In the genomic region with DNA sequence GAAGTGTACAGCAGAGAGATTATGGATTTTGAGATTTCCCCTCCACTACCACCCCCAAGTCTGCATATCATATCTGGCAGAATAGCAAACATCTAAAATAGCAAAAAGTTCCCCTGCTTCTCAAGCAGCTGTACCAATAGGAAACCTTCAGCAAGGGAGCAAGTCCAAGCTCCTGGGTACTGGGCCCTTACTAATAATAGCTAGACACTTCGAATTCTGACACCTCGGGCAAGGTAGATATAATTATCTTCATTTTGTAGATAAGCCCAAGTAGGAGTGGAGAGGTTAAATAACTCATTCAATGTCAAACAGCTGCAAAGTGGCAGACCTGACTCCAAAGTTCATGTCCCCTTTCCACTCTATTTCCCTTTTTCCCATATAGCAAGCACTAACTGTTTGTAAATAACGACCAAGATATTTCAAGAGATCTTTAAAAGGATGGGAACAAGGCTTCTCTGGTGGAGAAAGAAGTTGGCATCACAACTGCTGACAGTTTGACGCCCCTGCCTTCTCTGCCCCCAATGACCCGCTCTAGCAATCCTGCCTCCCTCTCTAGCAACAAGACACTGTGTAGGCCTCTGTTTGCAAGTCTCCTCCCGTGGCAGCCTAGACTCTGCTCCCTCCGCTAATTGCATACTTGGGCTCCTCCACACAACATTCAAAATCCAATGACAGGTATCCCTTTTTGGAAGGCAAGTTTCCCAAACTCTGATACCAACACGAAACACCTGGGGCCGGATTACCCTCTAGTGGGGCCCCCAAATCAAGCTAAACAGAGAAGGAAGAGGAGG, we compare ENCODE assay signal across 9 cellular contexts. TPM values are rescaled to one million over a fixed set of nuclear protein-coding genes. Genes with fewer than 3 reads are reported as not detected.
DNase-seq lines count a peak whose midpoint lies in the region; ATAC-seq, FAIRE-seq and TF ChIP-seq lines count a peak whose summit lies in the region.
"Had no signal": no experiment of that assay in that cellular context is flagged by ENCODE, and none has a peak within 500 bp of the region (broad histone marks: within the 10 kb centered on the region; RNA-seq: fewer than 3 reads in every experiment).

No MANE protein-coding gene starts in this region.

- H3K4me1 Mint-ChIP-seq in CD8-positive, alpha-beta memory T cell = peaks cover 29 to 60% (median 53%) of the 10 kb centered on the region in 3 donors

- peaks cover 18% of the 10 kb centered on the region; the same call in 1 of the 2 replicates for H4K20me1 ChIP-seq in PC-3 (ENCODE audit: low read length)

- POLR2A ChIA-PET in CD8-positive, alpha-beta memory T cell (lab: Charles Lee) = interaction anchor here (0.5 to 2.4 kb wide), 4 partner anchors 13 to 49 kb away, joined by 3 to 26 read pairs (median 4); partner anchors contain the start of gene ADAR
- POLR2A ChIA-PET in PC-3 (lab: Charles Lee; ENCODE audit: unreplicated experiment) = interaction anchor here (0.6 kb wide), 1 partner anchor 25 kb away, joined by 7 read pairs; no protein-coding TSS in a partner anchor

- CTCF ChIA-PET in CD8-positive, alpha-beta memory T cell (lab: Charles Lee) = interaction anchor here (1.1 to 1.7 kb wide), 4 partner anchors 16 to 291 kb away, joined by 3 to 4 read pairs (median 3); no protein-coding TSS in a partner anchor
- CTCF ChIA-PET in PC-3 (lab: Charles Lee) = interaction anchor here (0.7 kb wide), 1 partner anchor 67 kb away, joined by 4 read pairs; no protein-coding TSS in a partner anchor

- H3K27ac Mint-ChIP-seq in CD8-positive, alpha-beta memory T cell = peak overlapping the region; percentile 97 to 100 (median 99)

- intact Hi-C loops in PC-3 (cut with micrococcal nuclease) = no loop called here

- peaks cover 64% of the 10 kb centered on the region for H3K79me2 ChIP-seq in PC-3 (ENCODE audit: low read length)

- H3K9me2 ChIP-seq in PC-3 (replicated peaks; ENCODE audit: low read length) = no peaks in the 10 kb centered on the region

- no peaks in the 10 kb centered on the region for H3F3A ChIP-seq in PC-3 (ENCODE audit: low read length, unreplicated experiment)

- H3K9ac ChIP-seq in PC-3 (ENCODE audit: low read length) (peak overlapping the region; percentile 88), duodenal mucosa (ENCODE audit: low read depth in 1 of 2, low read length in 2 of 2) (peak overlapping the region; percentile 67 to 68), mucosa of stomach (ENCODE audit: low read length) (peak overlapping the region; percentile 91)

- H3K27me3 ChIP-seq in CD8-positive, alpha-beta memory T cell (ENCODE audit: insufficient read depth, low read length, poor library complexity, severe bottlenecking) = no peaks in the 10 kb centered on the region
- H3K27me3 ChIP-seq in PC-3 (ENCODE audit: low read length) = peaks cover 6% of the 10 kb centered on the region
- no peaks in the 10 kb centered on the region for H3K27me3 ChIP-seq in duodenal mucosa (ENCODE audit: control insufficient read depth in 1 of 2, insufficient read depth in 2 of 2, low read length in 2 of 2)
- no peaks in the 10 kb centered on the region for H3K27me3 ChIP-seq in mucosa of stomach (ENCODE audit: control insufficient read depth, insufficient read depth, low read length)

- peak overlapping the region; percentile 89 to 99 (median 95) for H3K4me3 Mint-ChIP-seq in CD8-positive, alpha-beta memory T cell

- ATAC-seq in GM21825 (IDR thresholded peaks at IDR 0.05; ENCODE audit: unreplicated experiment) = peak; percentile 12
- ATAC-seq in PC-3 = peak; percentile 53

- H3K36me3 Mint-ChIP-seq in CD8-positive, alpha-beta memory T cell = peaks cover 8 to 43% (median 16%) of the 10 kb centered on the region in 3 donors

- peak overlapping the region; percentile 92 for H3K27ac ChIP-seq in CD8-positive, alpha-beta memory T cell (ENCODE audit: low read depth, low read length)
- H3K27ac ChIP-seq in PC-3 (ENCODE audit: low read length) (peak overlapping the region; percentile 51), duodenal mucosa (ENCODE audit: low read depth, low read length) (peak overlapping the region; percentile 42)

- H3K36me3 ChIP-seq in CD8-positive, alpha-beta memory T cell (ENCODE audit: insufficient read depth, low read length) = no peaks in the 10 kb centered on the region
- H3K36me3 ChIP-seq in PC-3 (ENCODE audit: low read depth, low read length) (peaks cover 5% of the 10 kb centered on the region; the same call in 1 of the 2 replicates), duodenal mucosa (ENCODE audit: control insufficient read depth in 1 of 2, insufficient read depth in 2 of 2, low read length in 2 of 2) (no peaks in the 10 kb centered on the region), mucosa of stomach (ENCODE audit: control insufficient read depth, insufficient read depth, low read length) (no peaks in the 10 kb centered on the region)

- DNase-seq in CD8-positive, alpha-beta memory T cell = no peak
- DNase-seq in PC-3 (no peak), NCI-H1436 treated with DMSO at 0.1 percent for 48 hours (lab: John Stamatoyannopoulos, UW) (no peak), RCC 7860 (ENCODE audit: low spot score) (no peak)
- no peak for DNase-seq in activated CD8-positive, alpha-beta memory T cell treated with anti-CD3 and anti-CD28 coated beads, Interleukin-2, amount 50 U/mL, for 4 hours

- no peaks in the 10 kb centered on the region for H3K9me3 ChIP-seq in CD8-positive, alpha-beta memory T cell (ENCODE audit: low read length)
- H3K9me3 ChIP-seq in PC-3 (ENCODE audit: low read length) = no peaks in the 10 kb centered on the region
- no peaks in the 10 kb centered on the region for H3K9me3 ChIP-seq in duodenal mucosa (ENCODE audit: control insufficient read depth in 1 of 2, low read length in 2 of 2)
- H3K9me3 ChIP-seq in mucosa of stomach (ENCODE audit: control insufficient read depth, low read length) = no peaks in the 10 kb centered on the region

- H3K4me1 ChIP-seq in CD8-positive, alpha-beta memory T cell (ENCODE audit: insufficient read depth, low read length) = peaks cover 29% of the 10 kb centered on the region
- H3K4me1 ChIP-seq in PC-3 (ENCODE audit: insufficient read depth, low read length) (peaks cover 11% of the 10 kb centered on the region), duodenal mucosa (ENCODE audit: control insufficient read depth in 1 of 2, insufficient read depth in 2 of 2, low read length in 2 of 2) (peaks cover 9 to 13% of the 10 kb centered on the region in 2 donors), mucosa of stomach (ENCODE audit: control insufficient read depth, insufficient read depth, low read length) (peaks cover 9% of the 10 kb centered on the region)

- peaks cover 0 to 10% (median 5%) of the 10 kb centered on the region in 5 donors for H3K9me3 Mint-ChIP-seq in CD8-positive, alpha-beta memory T cell

- H2AFZ ChIP-seq in PC-3 (ENCODE audit: low read length) = peak overlapping the region; percentile 95

- peak overlapping the region; percentile 83 for H3K4me2 ChIP-seq in PC-3 (ENCODE audit: low read length)

- BruUV-seq in PC-3 (replicated peaks; lab: Mats Ljungman, UMichigan) = TSS peak; percentile 49

- TF ChIP-seq CTCF in PC-3 (conservative IDR thresholded peaks at IDR 0.05; ENCODE audit: low read depth, low read length) = no peak

- H3K27me3 Mint-ChIP-seq in CD8-positive, alpha-beta memory T cell = peaks cover 3 to 4% of the 10 kb centered on the region in 2 donors

- peak overlapping the region; percentile 68 for H3K4me3 ChIP-seq in CD8-positive, alpha-beta memory T cell (ENCODE audit: low read length)
- H3K4me3 ChIP-seq in PC-3 (ENCODE audit: low read length) (peak overlapping the region; percentile 94), duodenal mucosa (ENCODE audit: low read depth in 1 of 2, low read length in 2 of 2) (peak overlapping the region; percentile 74 to 89), mucosa of stomach (ENCODE audit: low read length) (peak overlapping the region; percentile 94)

- no peak for FAIRE-seq in RCC 7860 (lab: Jason Lieb, UNC)

RNA-seq across cellular contexts. Expression of gene ADAR, which starts 18.7 kb away (rescaled TPM):
- 100 to 1,000 TPM; 223 TPM for total RNA-seq in CD8-positive, alpha-beta memory T cell
- polyA plus RNA-seq in CD8-positive, alpha-beta memory T cell = 157 TPM
- 129 and 136 TPM in 2 replicates for total RNA-seq in PC-3 (2014; rRNA removed)

RNA-seq across cellular contexts. Expression of gene CHRNB2, which starts 59.1 kb away (rescaled TPM):
- not detected for total RNA-seq in CD8-positive, alpha-beta memory T cell
- polyA plus RNA-seq in CD8-positive, alpha-beta memory T cell = 0.16 TPM
- total RNA-seq in PC-3 (2014; rRNA removed) = not detected in 2 replicates
- total RNA-seq: NCI-H460 had no signal

Comparison
In these comparisons a context has a peak if more than half of its experiments do, and no peak if none do; other contexts are left out.
1. H3K27ac ChIP-seq: peak in every context shown above with its lines; median percentile 92 in CD8-positive, alpha-beta memory T cell; 51 in PC-3; 42 in duodenal mucosa.